1 cellular context compared by ENCODE assay signal in the genomic region with DNA sequence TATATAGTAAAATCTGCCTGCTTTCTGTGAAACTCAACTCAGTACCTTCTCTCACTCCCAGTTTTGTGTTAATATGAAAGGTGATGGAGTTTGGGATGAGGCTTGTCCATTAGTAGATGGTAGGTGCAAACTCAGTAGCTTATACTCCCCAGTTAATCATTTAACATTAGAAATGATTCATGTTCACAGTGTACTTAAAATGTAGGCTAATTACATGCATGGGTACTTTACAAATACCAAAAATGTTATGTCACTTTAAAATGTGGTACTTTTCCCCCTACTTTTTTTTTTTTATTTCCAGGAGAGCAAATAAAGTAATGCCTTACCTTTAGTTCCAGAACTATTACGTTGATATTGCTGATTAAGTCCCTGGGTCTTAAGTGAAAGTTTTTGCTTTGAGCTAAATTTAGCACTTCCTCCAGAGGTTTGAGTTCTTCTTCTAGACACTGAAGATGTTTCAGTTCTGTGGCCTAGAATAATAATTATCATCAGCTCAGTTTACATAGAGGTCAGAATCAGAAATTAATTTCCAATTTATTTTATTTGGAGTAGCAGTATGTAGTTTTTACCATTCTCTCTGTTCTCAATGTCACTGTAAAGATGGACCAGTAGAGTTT.
TF ChIP-seq lines count a peak whose summit lies in the region.

No MANE protein-coding gene starts in this region.

TF ChIP-seq in GM12878, 131 proteins besides CTCF, POLR2A, EP300 and RAD21:
- TF ChIP-seq MTA2 (IDR thresholded peaks at IDR 0.05; ENCODE audit: low read depth), result no peak
- TF ChIP-seq DPF2 (IDR thresholded peaks at IDR 0.05), result no peak
- TF ChIP-seq SMAD5 (IDR thresholded peaks at IDR 0.05; ENCODE audit: low read depth), result no peak
- TF ChIP-seq, protein P1, sequence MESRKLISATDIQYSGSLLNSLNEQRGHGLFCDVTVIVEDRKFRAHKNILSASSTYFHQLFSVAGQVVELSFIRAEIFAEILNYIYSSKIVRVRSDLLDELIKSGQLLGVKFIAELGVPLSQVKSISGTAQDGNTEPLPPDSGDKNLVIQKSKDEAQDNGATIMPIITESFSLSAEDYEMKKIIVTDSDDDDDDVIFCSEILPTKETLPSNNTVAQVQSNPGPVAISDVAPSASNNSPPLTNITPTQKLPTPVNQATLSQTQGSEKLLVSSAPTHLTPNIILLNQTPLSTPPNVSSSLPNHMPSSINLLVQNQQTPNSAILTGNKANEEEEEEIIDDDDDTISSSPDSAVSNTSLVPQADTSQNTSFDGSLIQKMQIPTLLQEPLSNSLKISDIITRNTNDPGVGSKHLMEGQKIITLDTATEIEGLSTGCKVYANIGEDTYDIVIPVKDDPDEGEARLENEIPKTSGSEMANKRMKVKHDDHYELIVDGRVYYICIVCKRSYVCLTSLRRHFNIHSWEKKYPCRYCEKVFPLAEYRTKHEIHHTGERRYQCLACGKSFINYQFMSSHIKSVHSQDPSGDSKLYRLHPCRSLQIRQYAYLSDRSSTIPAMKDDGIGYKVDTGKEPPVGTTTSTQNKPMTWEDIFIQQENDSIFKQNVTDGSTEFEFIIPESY (IDR thresholded peaks at IDR 0.05), result no peak
- TF ChIP-seq, protein P2, sequence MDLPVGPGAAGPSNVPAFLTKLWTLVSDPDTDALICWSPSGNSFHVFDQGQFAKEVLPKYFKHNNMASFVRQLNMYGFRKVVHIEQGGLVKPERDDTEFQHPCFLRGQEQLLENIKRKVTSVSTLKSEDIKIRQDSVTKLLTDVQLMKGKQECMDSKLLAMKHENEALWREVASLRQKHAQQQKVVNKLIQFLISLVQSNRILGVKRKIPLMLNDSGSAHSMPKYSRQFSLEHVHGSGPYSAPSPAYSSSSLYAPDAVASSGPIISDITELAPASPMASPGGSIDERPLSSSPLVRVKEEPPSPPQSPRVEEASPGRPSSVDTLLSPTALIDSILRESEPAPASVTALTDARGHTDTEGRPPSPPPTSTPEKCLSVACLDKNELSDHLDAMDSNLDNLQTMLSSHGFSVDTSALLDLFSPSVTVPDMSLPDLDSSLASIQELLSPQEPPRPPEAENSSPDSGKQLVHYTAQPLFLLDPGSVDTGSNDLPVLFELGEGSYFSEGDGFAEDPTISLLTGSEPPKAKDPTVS (IDR thresholded peaks at IDR 0.05; ENCODE audit: low read depth, low read length), result no peak
